In genomic region chr17:77279448-77280303, GRCh38 we compare ENCODE assay signal across 10 cellular contexts.
DNase-seq lines count a peak whose midpoint lies in the region; ATAC-seq, FAIRE-seq and TF ChIP-seq lines count a peak whose summit lies in the region.
"Had no signal": no experiment of that assay in that cellular context is flagged by ENCODE, and none has a peak within 500 bp of the region (broad histone marks: within the 10 kb centered on the region; RNA-seq: fewer than 3 reads in every experiment).

No MANE protein-coding gene starts in this region.

- WGBS in HUES64: 66% methylated on average over 16 of the region's 20 CpGs
- WGBS in mesendoderm (ENCODE audit: extremely low coverage, insufficient coverage, low lambda C conversion rate): no CpG with 5 or more reads among the region's 20 CpGs

- H3K18ac ChIP-seq in mesendoderm (ENCODE audit: low read length): no peak overlapping the region

- H4K5ac ChIP-seq in mesendoderm (ENCODE audit: low read length): no peak overlapping the region

- peak overlapping the region; percentile 84 to 99 (median 95) for H3K4me2 ChIP-seq in BLaER1 treated with 17β-estradiol and CSF1 and Interleukin-3, amounts not matched to agents 10 nM and 100 nM
- no peak overlapping the region for H3K4me2 ChIP-seq in mesendoderm (ENCODE audit: low read length)

- peaks cover 22 to 49% (median 36%) of the 10 kb centered on the region in 11 experiments for H3K27me3 ChIP-seq in BLaER1 treated with 17β-estradiol and CSF1 and Interleukin-3, amounts not matched to agents 10 nM and 100 nM
- H3K27me3 ChIP-seq in HUES64 (ENCODE audit: insufficient read depth, low read length) (peaks cover 29% of the 10 kb centered on the region), bronchial epithelial cell (ENCODE audit: control insufficient read depth, insufficient read depth, low read length) (no peaks in the 10 kb centered on the region), mesendoderm (ENCODE audit: insufficient read depth, low read length, poor library complexity) (no peaks in the 10 kb centered on the region)

- ATAC-seq in GM18858 (IDR thresholded peaks at IDR 0.05; ENCODE audit: unreplicated experiment) (no peak), HG03039 (IDR thresholded peaks at IDR 0.05; ENCODE audit: unreplicated experiment) (no peak)

- no peak for FAIRE-seq in bronchial epithelial cell (lab: Jason Lieb, UNC)

- H3K36me3 ChIP-seq in BLaER1 treated with 17β-estradiol and CSF1 and Interleukin-3, amounts not matched to agents 10 nM and 100 nM: no peaks in the 10 kb centered on the region
- H3K36me3 ChIP-seq in HUES64 (ENCODE audit: insufficient read depth, low read length) (no peaks in the 10 kb centered on the region), bronchial epithelial cell (ENCODE audit: control insufficient read depth, insufficient read depth, low read length) (peaks cover 3% of the 10 kb centered on the region), mesendoderm (ENCODE audit: control insufficient read depth, insufficient read depth, low read length) (no peaks in the 10 kb centered on the region)

- no peak overlapping the region for H3K27ac ChIP-seq in BLaER1 treated with 17β-estradiol and CSF1 and Interleukin-3, amounts not matched to agents 10 nM and 100 nM
- H3K27ac ChIP-seq in HUES64 (ENCODE audit: low read depth, low read length) (no peak overlapping the region), mesendoderm (ENCODE audit: low read depth, low read length) (no peak overlapping the region)

- no peak for TF ChIP-seq CTCF in bronchial epithelial cell (IDR thresholded peaks at IDR 0.05; ENCODE audit: insufficient read depth, low read length, severe bottlenecking)

- no peaks in the 10 kb centered on the region for H3K9me3 ChIP-seq in BLaER1 treated with 17β-estradiol and CSF1 and Interleukin-3, amounts not matched to agents 10 nM and 100 nM (replicated peaks in 1 of 11)
- no peaks in the 10 kb centered on the region for H3K9me3 ChIP-seq in HUES64 (ENCODE audit: insufficient read depth, low read depth, low read length)

- H3K4me1 ChIP-seq in BLaER1 treated with 17β-estradiol and CSF1 and Interleukin-3, amounts not matched to agents 10 nM and 100 nM: peaks cover 24 to 93% (median 28%) of the 10 kb centered on the region in 10 experiments
- H3K4me1 ChIP-seq in HUES64 (ENCODE audit: insufficient read depth, low read length) (peaks cover 20% of the 10 kb centered on the region), mesendoderm (ENCODE audit: control insufficient read depth, low read depth, low read length) (peaks cover 11% of the 10 kb centered on the region)

- peaks cover 0 to 6% (median 0%) of the 10 kb centered on the region in 11 experiments; a peak in 1 of 22 replicates for H4K20me1 ChIP-seq in BLaER1 treated with 17β-estradiol and CSF1 and Interleukin-3, amounts not matched to agents 10 nM and 100 nM

- peaks cover 4% of the 10 kb centered on the region for H3K79me1 ChIP-seq in mesendoderm (ENCODE audit: low read length)

- H3K56ac ChIP-seq in mesendoderm (ENCODE audit: low read length): peak overlapping the region; percentile 74

- no peak overlapping the region for H2AK5ac ChIP-seq in mesendoderm (ENCODE audit: low read length)

- H3K23ac ChIP-seq in mesendoderm (ENCODE audit: low read length): no peak overlapping the region

- peaks cover 14% of the 10 kb centered on the region for H3K79me2 ChIP-seq in mesendoderm (ENCODE audit: control insufficient read depth, insufficient read depth, low read length)

- H2BK5ac ChIP-seq in mesendoderm (ENCODE audit: low read length): no peak overlapping the region

- DNase-seq in bronchial epithelial cell (ENCODE audit: low read depth) (peak; percentile 83), mesendoderm (no peak), NCI-H1048 (lab: John Stamatoyannopoulos, UW) (no peak), iPS-NIHi7 (ENCODE audit: extremely low spot score) (no peak)
- DNase-seq: cerebellar nuclear complex, GOT3 had no signal

- no peak overlapping the region for H4K8ac ChIP-seq in mesendoderm (ENCODE audit: low read depth, low read length)

- H3K4ac ChIP-seq in mesendoderm (ENCODE audit: low read depth, low read length): no peak overlapping the region

- H3K4me3 ChIP-seq in BLaER1 treated with 17β-estradiol and CSF1 and Interleukin-3, amounts not matched to agents 10 nM and 100 nM: peak overlapping the region in 4 of 10 experiments; percentile 62 to 74 (median 68); a peak in 6 of 20 replicates
- H3K4me3 ChIP-seq in HUES64 (ENCODE audit: low read length) (peak overlapping the region; percentile 45), bronchial epithelial cell (ENCODE audit: low read depth, low read length) (no peak overlapping the region), mesendoderm (ENCODE audit: low read length) (no peak overlapping the region)

- H3K9ac ChIP-seq in BLaER1 treated with 17β-estradiol and CSF1 and Interleukin-3, amounts not matched to agents 10 nM and 100 nM: no peak overlapping the region
- H3K9ac ChIP-seq in HUES64 (ENCODE audit: low read depth, low read length): no peak overlapping the region
- no peak overlapping the region for H3K9ac ChIP-seq in mesendoderm (ENCODE audit: low read length)

- H2BK15ac ChIP-seq in mesendoderm (replicated peaks; ENCODE audit: low read depth): no peak overlapping the region

- no peak overlapping the region for H2BK120ac ChIP-seq in mesendoderm (ENCODE audit: low read depth, low read length)
